In the genomic region with DNA sequence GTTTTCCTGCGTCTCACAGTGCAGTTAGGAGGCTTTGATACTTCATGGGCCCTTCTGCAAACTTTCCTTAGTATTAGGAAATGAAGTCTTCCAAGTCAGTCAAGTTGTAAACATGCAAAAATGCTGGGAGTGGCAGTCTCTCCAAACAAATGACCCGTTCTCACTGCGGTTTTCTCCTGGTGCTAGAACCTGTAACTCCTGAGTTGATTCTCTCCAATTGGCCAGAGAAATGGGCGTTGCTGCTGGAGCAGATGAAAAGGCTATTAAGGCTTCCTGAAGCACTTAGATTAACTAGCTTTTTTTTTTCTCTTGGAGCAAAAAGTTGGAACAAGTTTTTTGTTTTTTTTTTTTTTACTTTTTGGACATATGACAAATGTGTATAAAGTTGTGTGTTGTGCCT, we compare ENCODE assay signal across 9 cellular contexts.
DNase-seq lines count a peak whose midpoint lies in the region; ATAC-seq and TF ChIP-seq lines count a peak whose summit lies in the region.
"Had no signal": no experiment of that assay in that cellular context is flagged by ENCODE, and none has a peak within 500 bp of the region (broad histone marks: within the 10 kb centered on the region; RNA-seq: fewer than 3 reads in every experiment).

No MANE protein-coding gene starts in this region.

- no peaks in the 10 kb centered on the region for H3K4me1 ChIP-seq in prostate gland (replicated peaks)

- H3K27ac ChIP-seq in RWPE1 (no peak overlapping the region), prostate gland (peak overlapping the region; percentile 11 to 36)
- H3K27ac ChIP-seq: SK-N-MC had no signal

- no peak for TF ChIP-seq CTCF in RWPE1 (conservative IDR thresholded peaks at IDR 0.05; ENCODE audit: low read depth)
- no peak for TF ChIP-seq CTCF in fibroblast of mammary gland (conservative IDR thresholded peaks at IDR 0.05; ENCODE audit: control insufficient read depth, insufficient read depth, low read depth, low read length)
- peak in 1 of 4 experiments; percentile 19 for TF ChIP-seq CTCF in prostate gland (IDR thresholded peaks at IDR 0.05)

- DNase-seq in EH (ENCODE audit: low read depth) = peak; percentile 25
- peak; percentile 68 for DNase-seq in RWPE1 (ENCODE audit: low spot score)
- peak; percentile 52 for DNase-seq in fibroblast of mammary gland (ENCODE audit: low read depth)
- DNase-seq in prostate gland (ENCODE audit: low spot score) = peak; percentile 90
- no peak for DNase-seq in DMS 273 treated with DMSO at 0.1 percent for 48 hours (lab: John Stamatoyannopoulos, UW)

- ATAC-seq in GM18858 (IDR thresholded peaks at IDR 0.05; ENCODE audit: unreplicated experiment) (no peak), HG03139 (IDR thresholded peaks at IDR 0.05; ENCODE audit: unreplicated experiment) (no peak), HG02981 (IDR thresholded peaks at IDR 0.05; ENCODE audit: unreplicated experiment) (no peak)

- CTCF ChIA-PET in RWPE1 (lab: Yijun Ruan, JAX) = interaction anchor here (0.5 to 0.7 kb wide), 3 partner anchors 76 to 833 kb away, joined by 3 to 4 read pairs (median 3); no protein-coding TSS in a partner anchor

- WGBS in prostate gland = 23% methylated on average over 4 of the region's 4 CpGs

- TF ChIP-seq POLR2A in prostate gland (IDR thresholded peaks at IDR 0.05) = no peak

- H3K36me3 ChIP-seq in prostate gland = no peaks in the 10 kb centered on the region

- no peak overlapping the region for H3K4me3 ChIP-seq in fibroblast of mammary gland (ENCODE audit: control insufficient read depth, low read depth, low read length)
- H3K4me3 ChIP-seq in prostate gland = no peak overlapping the region
- H3K4me3 ChIP-seq: SK-N-MC had no signal

- POLR2A ChIA-PET in RWPE1 (lab: Yijun Ruan, JAX; ENCODE audit: low non-redundant PET) = interaction anchor here (0.6 kb wide), 1 partner anchor 22 kb away, joined by 4 read pairs; no protein-coding TSS in a partner anchor

- H3K9me3 ChIP-seq in prostate gland = no peaks in the 10 kb centered on the region

- intact Hi-C loops in prostate gland (cut with DNase I) = no loop called here

- no peaks in the 10 kb centered on the region for H3K27me3 ChIP-seq in prostate gland (replicated peaks; ENCODE audit: insufficient read depth)
